Comparison of ENCODE assay signal across 16 cellular contexts in genomic region chr18:59867337-59868104, GRCh38.
"Had no signal": no experiment of that assay in that cellular context is flagged by ENCODE, and none has a peak within 500 bp of the region (broad histone marks: within the 10 kb centered on the region; RNA-seq: fewer than 3 reads in every experiment).

No MANE protein-coding gene starts in this region.

- H3K9me3 ChIP-seq: breast epithelium, upper lobe of right lung had no signal

- ATAC-seq: activated T-cell treated with anti-CD3 and anti-CD28 coated beads, Interleukin-2, amount 50 U/mL, for 72 hours; left cardiac atrium; stimulated activated naive B cell treated with anti-CD40 and anti-IgM and Interleukin-4, amounts not matched to agents 10 μg/mL and 1 μg/mL and 100 μg/mL, for 72 hours; upper lobe of right lung had no signal

- H3K4me3 Mint-ChIP-seq: activated CD4-positive, alpha-beta T cell treated with anti-CD3 and anti-CD28 coated beads, Interleukin-2, amount 10 ng/mL, durations not matched to agents 24 days and 14 days; activated T-cell treated with anti-CD3 and anti-CD28 coated beads, Interleukin-2, amount 50 U/mL, for 72 hours; nephron; stimulated activated naive B cell treated with anti-CD40 and anti-IgM and Interleukin-4, amounts not matched to agents 10 μg/mL and 1 μg/mL and 100 μg/mL, for 72 hours had no signal

- H3K36me3 Mint-ChIP-seq: stimulated activated naive B cell treated with anti-CD40 and anti-IgM and Interleukin-4, amounts not matched to agents 10 μg/mL and 1 μg/mL and 100 μg/mL, for 72 hours had no signal

- H3K4me3 ChIP-seq: breast epithelium, coronary artery, lung, upper lobe of right lung had no signal

- H3K4me1 Mint-ChIP-seq: activated CD4-positive, alpha-beta T cell treated with anti-CD3 and anti-CD28 coated beads, Interleukin-2, amount 10 ng/mL, durations not matched to agents 24 days and 14 days; nephron had no signal

- DNase-seq: activated CD4-positive, alpha-beta T cell treated with anti-CD3 and anti-CD28 coated beads, Interleukin-2, amount 10 ng/mL, durations not matched to agents 24 days and 14 days; activated CD4-positive, CD25-positive, alpha-beta regulatory T cell; activated CD8-positive, alpha-beta memory T cell treated with anti-CD3 and anti-CD28 coated beads, Interleukin-2, amount 50 U/mL, for 4 hours; activated effector memory CD4-positive, alpha-beta T cell treated with anti-CD3 and anti-CD28 coated beads, Interleukin-2, amount 50 U/mL, for 16 hours; activated naive CD4-positive, alpha-beta T cell treated with anti-CD3 and anti-CD28 coated beads, Interleukin-2, amount 50 U/mL, for 16 hours; activated T-cell treated with anti-CD3 and anti-CD28 coated beads, Interleukin-2, amount 50 U/mL, for 72 hours; erythroblast; head of caudate nucleus; left cardiac atrium; midbrain; stimulated activated naive B cell treated with anti-CD40 and anti-IgM and Interleukin-4, amounts not matched to agents 10 μg/mL and 1 μg/mL and 100 μg/mL, for 72 hours; upper lobe of right lung had no signal

- H3K27ac ChIP-seq: breast epithelium, coronary artery, upper lobe of right lung had no signal

- H3K4me1 ChIP-seq: breast epithelium, upper lobe of right lung had no signal

- H3K27me3 ChIP-seq: upper lobe of right lung had no signal

- H3K27ac Mint-ChIP-seq: activated CD4-positive, alpha-beta T cell treated with anti-CD3 and anti-CD28 coated beads, Interleukin-2, amount 10 ng/mL, durations not matched to agents 24 days and 14 days; activated T-cell treated with anti-CD3 and anti-CD28 coated beads, Interleukin-2, amount 50 U/mL, for 72 hours; nephron; stimulated activated naive B cell treated with anti-CD40 and anti-IgM and Interleukin-4, amounts not matched to agents 10 μg/mL and 1 μg/mL and 100 μg/mL, for 72 hours had no signal

- H3K9me3 Mint-ChIP-seq: activated CD4-positive, alpha-beta T cell treated with anti-CD3 and anti-CD28 coated beads, Interleukin-2, amount 10 ng/mL, durations not matched to agents 24 days and 14 days; activated T-cell treated with anti-CD3 and anti-CD28 coated beads, Interleukin-2, amount 50 U/mL, for 72 hours; nephron; stimulated activated naive B cell treated with anti-CD40 and anti-IgM and Interleukin-4, amounts not matched to agents 10 μg/mL and 1 μg/mL and 100 μg/mL, for 72 hours had no signal

- H3K27me3 Mint-ChIP-seq: stimulated activated naive B cell treated with anti-CD40 and anti-IgM and Interleukin-4, amounts not matched to agents 10 μg/mL and 1 μg/mL and 100 μg/mL, for 72 hours had no signal

- H3K36me3 ChIP-seq: breast epithelium, upper lobe of right lung had no signal
